In the genomic region with DNA sequence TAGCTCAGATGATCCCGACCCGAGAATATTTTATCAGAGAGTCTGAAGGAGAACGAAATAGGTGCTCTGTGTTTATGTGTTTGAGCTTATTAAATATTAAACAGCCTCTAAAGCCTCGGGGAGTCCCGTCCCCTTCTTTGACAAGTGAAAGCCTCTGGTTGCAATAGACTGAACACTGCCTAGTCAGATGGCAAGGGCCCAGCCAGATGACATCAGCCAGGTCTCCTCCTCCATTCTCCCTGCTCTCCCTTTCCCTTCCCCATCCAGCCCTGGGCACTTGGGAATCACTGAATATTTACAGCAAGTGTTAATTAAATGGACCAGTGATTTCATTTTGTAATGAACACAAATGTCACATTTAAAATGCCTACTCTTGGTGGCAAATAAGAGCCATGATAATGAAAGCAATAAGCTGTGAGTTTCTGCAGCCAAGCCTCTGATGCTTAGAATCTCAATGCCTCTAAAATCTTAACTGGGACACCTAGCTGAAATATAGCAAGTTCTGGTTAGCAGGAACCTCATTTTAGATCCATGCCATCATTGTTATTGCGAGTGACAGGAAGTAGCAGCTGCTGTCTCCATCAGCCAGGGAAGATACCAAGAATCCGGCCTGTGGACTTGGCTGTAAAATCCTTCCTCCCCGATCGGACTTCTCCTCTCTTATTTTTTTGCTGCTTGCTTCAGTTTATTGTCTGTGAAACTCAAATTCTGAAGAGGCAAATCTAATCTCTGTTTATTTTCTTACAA, we compare ENCODE assay signal across 8 cellular contexts.
DNase-seq lines count a peak whose midpoint lies in the region; ATAC-seq and TF ChIP-seq lines count a peak whose summit lies in the region.

No MANE protein-coding gene starts in this region.

- no peak overlapping the region for H3K23ac ChIP-seq in mesendoderm (ENCODE audit: low read length)

- no peaks in the 10 kb centered on the region for H3K9me3 ChIP-seq in vagina

- H3K4me3 ChIP-seq in coronary artery (peak overlapping the region; percentile 24), mesendoderm (ENCODE audit: low read length) (no peak overlapping the region), vagina (no peak overlapping the region)

- peak overlapping the region; percentile 29 for H3K18ac ChIP-seq in mesendoderm (ENCODE audit: low read length)

- H3K56ac ChIP-seq in mesendoderm (ENCODE audit: low read length): no peak overlapping the region

- no peak overlapping the region for H2BK15ac ChIP-seq in mesendoderm (replicated peaks; ENCODE audit: low read depth)

- no peak overlapping the region for H3K4me2 ChIP-seq in mesendoderm (ENCODE audit: low read length)

- H3K27me3 ChIP-seq in mesendoderm (ENCODE audit: insufficient read depth, low read length, poor library complexity) (no peaks in the 10 kb centered on the region), vagina (no peaks in the 10 kb centered on the region)

- TF ChIP-seq CTCF in coronary artery (IDR thresholded peaks at IDR 0.05) (no peak), vagina (IDR thresholded peaks at IDR 0.05) (no peak)

- no peak overlapping the region for H3K9ac ChIP-seq in mesendoderm (ENCODE audit: low read length)

- H3K27ac Mint-ChIP-seq in activated naive CD4-positive, alpha-beta T cell treated with anti-CD3 and anti-CD28 coated beads, Interleukin-2, amount 10 ng/mL, durations not matched to agents 7 days and 5 days: peak overlapping the region; percentile 82

- H3K36me3 Mint-ChIP-seq in activated naive CD4-positive, alpha-beta T cell treated with anti-CD3 and anti-CD28 coated beads, Interleukin-2, amount 10 ng/mL, durations not matched to agents 7 days and 5 days: no peaks in the 10 kb centered on the region

- CTCF ChIA-PET in activated naive CD4-positive, alpha-beta T cell treated with anti-CD3 and anti-CD28 coated beads, Interleukin-2, amount 10 ng/mL, durations not matched to agents 7 days and 5 days (lab: Charles Lee): interaction anchor here (0.6 to 2.0 kb wide), 5 partner anchors 15 to 407 kb away, joined by 3 to 11 read pairs (median 4); no protein-coding TSS in a partner anchor

- no peak overlapping the region for H4K5ac ChIP-seq in mesendoderm (ENCODE audit: low read length)

- H3K27me3 Mint-ChIP-seq in activated naive CD4-positive, alpha-beta T cell treated with anti-CD3 and anti-CD28 coated beads, Interleukin-2, amount 10 ng/mL, durations not matched to agents 7 days and 5 days: peaks cover 2% of the 10 kb centered on the region

- H3K4me1 Mint-ChIP-seq in activated naive CD4-positive, alpha-beta T cell treated with anti-CD3 and anti-CD28 coated beads, Interleukin-2, amount 10 ng/mL, durations not matched to agents 7 days and 5 days: peaks cover 21% of the 10 kb centered on the region

- no peaks in the 10 kb centered on the region for H3K9me3 Mint-ChIP-seq in activated naive CD4-positive, alpha-beta T cell treated with anti-CD3 and anti-CD28 coated beads, Interleukin-2, amount 10 ng/mL, durations not matched to agents 7 days and 5 days

- H3K79me1 ChIP-seq in mesendoderm (ENCODE audit: low read length): no peaks in the 10 kb centered on the region

- peak; percentile 26 for DNase-seq in activated naive CD4-positive, alpha-beta T cell treated with anti-CD3 and anti-CD28 coated beads, Interleukin-2, amount 10 ng/mL, durations not matched to agents 7 days and 5 days
- DNase-seq in activated naive CD4-positive, alpha-beta T cell (lab: John Stamatoyannopoulos, UW): no peak
- DNase-seq in coronary artery (ENCODE audit: low spot score) (peak; percentile 79), mesendoderm (peak; percentile 39), vagina (ENCODE audit: extremely low spot score in 2 of 2) (no peak)

- no peaks in the 10 kb centered on the region for H3K4me1 ChIP-seq in mesendoderm (ENCODE audit: control insufficient read depth, low read depth, low read length)
- H3K4me1 ChIP-seq in vagina: peaks cover 21% of the 10 kb centered on the region

- H3K27ac ChIP-seq in coronary artery: peak overlapping the region; percentile 88 to 91
- H3K27ac ChIP-seq in mesendoderm (ENCODE audit: low read depth, low read length): no peak overlapping the region
- peak overlapping the region; percentile 61 for H3K27ac ChIP-seq in vagina

- ATAC-seq in GM18505 (IDR thresholded peaks at IDR 0.05; ENCODE audit: unreplicated experiment) (no peak), HG03520 (IDR thresholded peaks at IDR 0.05; ENCODE audit: unreplicated experiment) (no peak), HG03565 (IDR thresholded peaks at IDR 0.05; ENCODE audit: unreplicated experiment) (no peak)

- no peak overlapping the region for H4K8ac ChIP-seq in mesendoderm (ENCODE audit: low read depth, low read length)

- H3K36me3 ChIP-seq in mesendoderm (ENCODE audit: control insufficient read depth, insufficient read depth, low read length) (peaks cover 4% of the 10 kb centered on the region), vagina (no peaks in the 10 kb centered on the region)

- H2BK5ac ChIP-seq in mesendoderm (ENCODE audit: low read length): no peak overlapping the region

- peak overlapping the region; percentile 7 for H3K4me3 Mint-ChIP-seq in activated naive CD4-positive, alpha-beta T cell treated with anti-CD3 and anti-CD28 coated beads, Interleukin-2, amount 10 ng/mL, durations not matched to agents 7 days and 5 days

- H3K4ac ChIP-seq in mesendoderm (ENCODE audit: low read depth, low read length): no peak overlapping the region

- intact Hi-C loops in vagina (cut with DNase I): loop anchor here (5.0 kb wide), 1 partner anchor 168 kb away; no protein-coding TSS in a partner anchor

- no peak for TF ChIP-seq POLR2A in vagina (IDR thresholded peaks at IDR 0.05)
- no peak for TF ChIP-seq POLR2A in GM18505 (IDR thresholded peaks at IDR 0.05; ENCODE audit: borderline replicate concordance, extremely low read depth, insufficient read depth, insufficient read length)

- H2BK120ac ChIP-seq in mesendoderm (ENCODE audit: low read depth, low read length): no peak overlapping the region

- no peak overlapping the region for H2AK5ac ChIP-seq in mesendoderm (ENCODE audit: low read length)

- no CpG with 5 or more reads among the region's 9 CpGs for WGBS in mesendoderm (ENCODE audit: extremely low coverage, insufficient coverage, low lambda C conversion rate)

- no peaks in the 10 kb centered on the region for H3K79me2 ChIP-seq in mesendoderm (ENCODE audit: control insufficient read depth, insufficient read depth, low read length)

Comparison
In these comparisons a context has a peak if more than half of its experiments do, and no peak if none do; other contexts are left out.
1. DNase-seq: peak in activated naive CD4-positive, alpha-beta T cell treated with anti-CD3 and anti-CD28 coated beads, Interleukin-2, amount 10 ng/mL, durations not matched to agents 7 days and 5 days (single experiment), coronary artery (single experiment) and mesendoderm (single experiment); none in activated naive CD4-positive, alpha-beta T cell (0 of 4) and vagina (0 of 2).